15 cellular contexts compared by ENCODE assay signal in genomic region chrX:139642241-139642927, GRCh38.
DNase-seq lines count a peak whose midpoint lies in the region; ATAC-seq, FAIRE-seq and TF ChIP-seq lines count a peak whose summit lies in the region.
"Had no signal": no experiment of that assay in that cellular context is flagged by ENCODE, and none has a peak within 500 bp of the region (broad histone marks: within the 10 kb centered on the region; RNA-seq: fewer than 3 reads in every experiment).

No MANE protein-coding gene starts in this region.

- H3K36me3 ChIP-seq in kidney (ENCODE audit: control insufficient read depth in 1 of 2, insufficient read depth in 2 of 2, low read length in 2 of 2) (no peaks in the 10 kb centered on the region), transverse colon (no peaks in the 10 kb centered on the region)
- no peaks in the 10 kb centered on the region for H3K36me3 ChIP-seq in naive thymus-derived CD4-positive, alpha-beta T cell (ENCODE audit: control insufficient read depth in 2 of 3, insufficient read depth in 3 of 3, low read length in 3 of 3)
- H3K36me3 ChIP-seq: prostate gland had no signal

- H3K4me1 ChIP-seq in kidney (ENCODE audit: control insufficient read depth in 1 of 2, insufficient read depth in 1 of 2, low read depth in 1 of 2, low read length in 2 of 2) (no peaks in the 10 kb centered on the region), transverse colon (no peaks in the 10 kb centered on the region)
- no peaks in the 10 kb centered on the region for H3K4me1 ChIP-seq in naive thymus-derived CD4-positive, alpha-beta T cell (ENCODE audit: control insufficient read depth in 2 of 2, insufficient read depth in 2 of 2, low read length in 2 of 2)
- H3K4me1 ChIP-seq: prostate gland had no signal

- H3K4me1 Mint-ChIP-seq in naive thymus-derived CD4-positive, alpha-beta T cell = peaks cover 0 to 2% (median 0%) of the 10 kb centered on the region in 7 donors

- H3K27me3 ChIP-seq in transverse colon = no peaks in the 10 kb centered on the region
- H3K27me3 ChIP-seq in naive thymus-derived CD4-positive, alpha-beta T cell (ENCODE audit: control insufficient read depth in 2 of 2, insufficient read depth in 2 of 2, low read length in 2 of 2) = no peaks in the 10 kb centered on the region

- no peak overlapping the region for H3K4me3 Mint-ChIP-seq in naive thymus-derived CD4-positive, alpha-beta T cell
- H3K4me3 Mint-ChIP-seq: activated T-cell treated with anti-CD3 and anti-CD28 coated beads, Interleukin-2, amount 50 U/mL, for 4 hours had no signal

- no peak for ATAC-seq in naive thymus-derived CD4-positive, alpha-beta T cell
- ATAC-seq: activated T-cell treated with anti-CD3 and anti-CD28 coated beads, Interleukin-2, amount 50 U/mL, for 4 hours had no signal

- POLR2A ChIA-PET in naive thymus-derived CD4-positive, alpha-beta T cell (lab: Charles Lee) = no interaction called here

- no peak for TF ChIP-seq CTCF in cardiac fibroblast (IDR thresholded peaks at IDR 0.05; ENCODE audit: low read depth, low read length)
- TF ChIP-seq CTCF in kidney (IDR thresholded peaks at IDR 0.05; ENCODE audit: borderline replicate concordance, extremely low read depth, insufficient read depth) = no peak
- TF ChIP-seq CTCF in transverse colon (IDR thresholded peaks at IDR 0.05) = no peak

- DNase-seq in NCI-H2107 treated with DMSO at 0.1 percent for 48 hours (lab: John Stamatoyannopoulos, UW; ENCODE audit: unreplicated experiment) = peak; percentile 50
- DNase-seq in NCI-H2107 (lab: John Stamatoyannopoulos, UW) = no peak
- DNase-seq in cardiac fibroblast (ENCODE audit: low read depth in 2 of 2) = peak; percentile 0 to 1
- DNase-seq in kidney = no peak
- peak; percentile 36 for DNase-seq in superior temporal gyrus (ENCODE audit: extremely low spot score)
- DNase-seq in transverse colon = no peak
- DNase-seq in epidermal melanocyte (ENCODE audit: insufficient read length, low spot score) = no peak
- no peak for DNase-seq in naive thymus-derived CD4-positive, alpha-beta T cell
- DNase-seq: 8988T; activated T-cell treated with anti-CD3 and anti-CD28 coated beads, Interleukin-2, amount 50 U/mL, for 4 hours; DND-41; NCI-H1694 treated with DMSO at 0.1 percent for 48 hours; PC-9 had no signal

- FAIRE-seq in kidney (lab: Jason Lieb, UNC) = no peak

- H3K27ac Mint-ChIP-seq in naive thymus-derived CD4-positive, alpha-beta T cell = no peak overlapping the region

- CTCF ChIA-PET in naive thymus-derived CD4-positive, alpha-beta T cell (lab: Charles Lee) = no interaction called here

- TF ChIP-seq EP300 in transverse colon (IDR thresholded peaks at IDR 0.05; ENCODE audit: low read depth) = no peak

- 50% methylated on average over 10 of the region's 10 CpGs; no CpG with 5 or more reads in 1 of the 2 donors for WGBS in transverse colon (ENCODE audit: low coverage in 1 of 2), 2 donors

- H3K9ac ChIP-seq in kidney (ENCODE audit: low read length in 2 of 2) = no peak overlapping the region

- H3K9me3 ChIP-seq in kidney (ENCODE audit: control insufficient read depth in 1 of 2, low read length in 2 of 2) (no peaks in the 10 kb centered on the region), transverse colon (no peaks in the 10 kb centered on the region)
- H3K9me3 ChIP-seq in naive thymus-derived CD4-positive, alpha-beta T cell (ENCODE audit: control insufficient read depth in 2 of 3, low read length in 3 of 3) = no peaks in the 10 kb centered on the region
- H3K9me3 ChIP-seq: prostate gland had no signal

- intact Hi-C loops in kidney (cut with DNase I) (no loop called here), transverse colon (cut with DNase I; ENCODE audit: low total_unique reads) (no loop called here)
- intact Hi-C loops in naive thymus-derived CD4-positive, alpha-beta T cell (cut with micrococcal nuclease) = no loop called here

- in situ Hi-C loops in transverse colon (cut with MboI; ENCODE audit: low pct_ligation_motif_present in 1 of 4, low pct_unique_long_range_greater_than_20kb in 1 of 4, low sequenced_read_pairs in 3 of 4) = no loop called here

- no peaks in the 10 kb centered on the region for H3K9me3 Mint-ChIP-seq in naive thymus-derived CD4-positive, alpha-beta T cell
- H3K9me3 Mint-ChIP-seq: activated T-cell treated with anti-CD3 and anti-CD28 coated beads, Interleukin-2, amount 50 U/mL, for 4 hours had no signal

- no peak overlapping the region for H3K27ac ChIP-seq in kidney (ENCODE audit: low read depth in 2 of 2, low read length in 2 of 2)
- H3K27ac ChIP-seq in transverse colon = no peak overlapping the region
- H3K27ac ChIP-seq in naive thymus-derived CD4-positive, alpha-beta T cell (ENCODE audit: low read depth, low read length) = no peak overlapping the region
- H3K27ac ChIP-seq: HL-60, PC-9, prostate gland had no signal

- H3K4me3 ChIP-seq in cardiac fibroblast (replicated peaks in 1 of 2; ENCODE audit: low read depth in 2 of 2, low read length in 2 of 2) = no peak overlapping the region
- peak overlapping the region; percentile 43 to 51 for H3K4me3 ChIP-seq in kidney (ENCODE audit: low read length in 2 of 2)
- H3K4me3 ChIP-seq in transverse colon = no peak overlapping the region
- no peak overlapping the region for H3K4me3 ChIP-seq in naive thymus-derived CD4-positive, alpha-beta T cell (ENCODE audit: low read length)
- H3K4me3 ChIP-seq: PC-9, prostate gland had no signal

- no peaks in the 10 kb centered on the region for H3K36me3 Mint-ChIP-seq in naive thymus-derived CD4-positive, alpha-beta T cell

- H3K27me3 Mint-ChIP-seq in naive thymus-derived CD4-positive, alpha-beta T cell = peaks cover 0 to 2% (median 0%) of the 10 kb centered on the region in 5 donors

- no peak for TF ChIP-seq POLR2A in transverse colon (IDR thresholded peaks at IDR 0.05)

Comparison
In these comparisons a context has a peak if more than half of its experiments do, and no peak if none do; other contexts are left out.
1. DNase-seq: peak in NCI-H2107 treated with DMSO at 0.1 percent for 48 hours (single experiment), cardiac fibroblast (2 of 2) and superior temporal gyrus (single experiment); none in NCI-H2107 (single experiment), kidney (single experiment), transverse colon (single experiment), epidermal melanocyte (single experiment) and naive thymus-derived CD4-positive, alpha-beta T cell (0 of 9).
2. H3K4me3 ChIP-seq: peak in kidney (2 of 2); none in cardiac fibroblast (0 of 2), transverse colon (0 of 4) and naive thymus-derived CD4-positive, alpha-beta T cell (single experiment).